2 cellular contexts compared by ENCODE assay signal in the genomic region with DNA sequence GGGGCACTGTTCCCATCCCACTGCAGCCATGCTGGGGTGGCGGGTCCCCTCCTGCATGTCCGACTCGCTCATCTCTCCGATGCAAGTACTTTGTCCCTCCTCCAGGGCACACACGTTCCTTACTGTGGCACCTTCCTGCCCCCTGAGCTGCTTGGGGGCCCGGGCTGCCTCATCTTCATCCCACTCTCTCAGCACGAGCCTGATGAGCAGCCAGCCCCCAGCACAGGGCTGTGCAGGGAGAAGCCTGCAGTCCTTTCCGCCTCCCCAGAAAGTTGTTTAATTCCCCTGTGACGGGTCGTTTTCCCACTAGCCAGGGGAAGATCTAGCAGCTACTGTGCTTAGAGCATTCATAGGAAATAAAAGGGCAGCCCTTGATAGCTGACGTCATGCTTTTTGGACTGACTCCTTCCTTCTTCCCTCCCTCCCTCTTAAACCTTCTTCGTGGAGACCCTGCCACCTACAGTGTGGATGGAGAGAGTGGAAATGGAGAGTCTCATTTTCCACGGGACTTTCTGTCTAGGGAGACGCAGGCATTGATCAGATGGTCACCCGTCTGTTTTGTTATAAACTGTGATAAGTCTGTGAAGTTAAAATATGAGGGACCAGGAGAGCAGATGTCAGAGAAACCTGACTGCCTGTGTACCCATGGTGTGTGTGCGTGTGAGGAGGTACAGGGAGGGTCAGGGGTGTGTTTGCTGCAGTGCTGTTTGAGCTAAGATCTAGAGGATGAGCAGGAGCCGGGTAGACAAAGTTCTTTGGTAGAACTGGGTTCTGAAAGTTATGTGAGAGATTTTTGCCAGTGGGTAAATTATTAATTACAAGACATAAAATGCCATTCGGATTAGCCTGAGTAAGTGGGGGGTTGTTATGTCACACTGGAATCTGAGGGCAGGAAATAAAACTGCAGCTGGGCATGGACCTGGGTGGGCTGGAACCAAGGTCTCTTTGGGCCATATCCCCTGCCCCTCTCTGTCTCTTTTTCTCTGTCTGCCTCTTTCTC.
TF ChIP-seq lines count a peak whose summit lies in the region.

No MANE protein-coding gene starts in this region.

TF ChIP-seq in HEK293, 187 proteins besides CTCF, POLR2A, EP300 and RAD21 (continued from another document):
- TF ChIP-seq, protein P1, sequence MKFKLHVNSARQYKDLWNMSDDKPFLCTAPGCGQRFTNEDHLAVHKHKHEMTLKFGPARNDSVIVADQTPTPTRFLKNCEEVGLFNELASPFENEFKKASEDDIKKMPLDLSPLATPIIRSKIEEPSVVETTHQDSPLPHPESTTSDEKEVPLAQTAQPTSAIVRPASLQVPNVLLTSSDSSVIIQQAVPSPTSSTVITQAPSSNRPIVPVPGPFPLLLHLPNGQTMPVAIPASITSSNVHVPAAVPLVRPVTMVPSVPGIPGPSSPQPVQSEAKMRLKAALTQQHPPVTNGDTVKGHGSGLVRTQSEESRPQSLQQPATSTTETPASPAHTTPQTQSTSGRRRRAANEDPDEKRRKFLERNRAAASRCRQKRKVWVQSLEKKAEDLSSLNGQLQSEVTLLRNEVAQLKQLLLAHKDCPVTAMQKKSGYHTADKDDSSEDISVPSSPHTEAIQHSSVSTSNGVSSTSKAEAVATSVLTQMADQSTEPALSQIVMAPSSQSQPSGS (tag by site-specific recombination; IDR thresholded peaks at IDR 0.05; ENCODE audit: low read depth) = peak; percentile 96
- TF ChIP-seq SALL2 (tag by site-specific recombination; IDR thresholded peaks at IDR 0.05; ENCODE audit: borderline replicate concordance) (no peak), REPIN1 (tag by site-specific recombination; IDR thresholded peaks at IDR 0.05; ENCODE audit: low read depth) (no peak), OVOL3 (tag by site-specific recombination; IDR thresholded peaks at IDR 0.05) (no peak), ZNF664 (tag by site-specific recombination; IDR thresholded peaks at IDR 0.05) (no peak), ZBTB17 (tag by site-specific recombination; IDR thresholded peaks at IDR 0.05) (peak; percentile 28; the same call in 1 of the 2 replicates), ZBTB20 (tag by site-specific recombination; IDR thresholded peaks at IDR 0.05) (no peak), ZNF629 (tag by site-specific recombination; IDR thresholded peaks at IDR 0.05) (peak; percentile 45; the same call in 1 of the 2 replicates), ZNF571 (tag by site-specific recombination; IDR thresholded peaks at IDR 0.05) (no peak), ZNF391 (tag by site-specific recombination; IDR thresholded peaks at IDR 0.05; ENCODE audit: borderline replicate concordance, low read depth) (no peak), KLF1 (tag by site-specific recombination; IDR thresholded peaks at IDR 0.05) (no peak), ZNF175 (tag by site-specific recombination; IDR thresholded peaks at IDR 0.05) (no peak), SCRT2 (tag by site-specific recombination; IDR thresholded peaks at IDR 0.05) (no peak), ZBTB48 (tag by site-specific recombination; IDR thresholded peaks at IDR 0.05) (0 out of 2 replicates have a peak, but pooled peaks have one; percentile 22)
- TF ChIP-seq, protein P2, sequence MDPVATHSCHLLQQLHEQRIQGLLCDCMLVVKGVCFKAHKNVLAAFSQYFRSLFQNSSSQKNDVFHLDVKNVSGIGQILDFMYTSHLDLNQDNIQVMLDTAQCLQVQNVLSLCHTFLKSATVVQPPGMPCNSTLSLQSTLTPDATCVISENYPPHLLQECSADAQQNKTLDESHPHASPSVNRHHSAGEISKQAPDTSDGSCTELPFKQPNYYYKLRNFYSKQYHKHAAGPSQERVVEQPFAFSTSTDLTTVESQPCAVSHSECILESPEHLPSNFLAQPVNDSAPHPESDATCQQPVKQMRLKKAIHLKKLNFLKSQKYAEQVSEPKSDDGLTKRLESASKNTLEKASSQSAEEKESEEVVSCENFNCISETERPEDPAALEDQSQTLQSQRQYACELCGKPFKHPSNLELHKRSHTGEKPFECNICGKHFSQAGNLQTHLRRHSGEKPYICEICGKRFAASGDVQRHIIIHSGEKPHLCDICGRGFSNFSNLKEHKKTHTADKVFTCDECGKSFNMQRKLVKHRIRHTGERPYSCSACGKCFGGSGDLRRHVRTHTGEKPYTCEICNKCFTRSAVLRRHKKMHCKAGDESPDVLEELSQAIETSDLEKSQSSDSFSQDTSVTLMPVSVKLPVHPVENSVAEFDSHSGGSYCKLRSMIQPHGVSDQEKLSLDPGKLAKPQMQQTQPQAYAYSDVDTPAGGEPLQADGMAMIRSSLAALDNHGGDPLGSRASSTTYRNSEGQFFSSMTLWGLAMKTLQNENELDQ (tag by site-specific recombination; IDR thresholded peaks at IDR 0.05; ENCODE audit: low read depth) = no peak
- TF ChIP-seq, protein P3, sequence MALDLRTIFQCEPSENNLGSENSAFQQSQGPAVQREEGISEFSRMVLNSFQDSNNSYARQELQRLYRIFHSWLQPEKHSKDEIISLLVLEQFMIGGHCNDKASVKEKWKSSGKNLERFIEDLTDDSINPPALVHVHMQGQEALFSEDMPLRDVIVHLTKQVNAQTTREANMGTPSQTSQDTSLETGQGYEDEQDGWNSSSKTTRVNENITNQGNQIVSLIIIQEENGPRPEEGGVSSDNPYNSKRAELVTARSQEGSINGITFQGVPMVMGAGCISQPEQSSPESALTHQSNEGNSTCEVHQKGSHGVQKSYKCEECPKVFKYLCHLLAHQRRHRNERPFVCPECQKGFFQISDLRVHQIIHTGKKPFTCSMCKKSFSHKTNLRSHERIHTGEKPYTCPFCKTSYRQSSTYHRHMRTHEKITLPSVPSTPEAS (tag by site-specific recombination; IDR thresholded peaks at IDR 0.05) = no peak
- TF ChIP-seq, protein P4, sequence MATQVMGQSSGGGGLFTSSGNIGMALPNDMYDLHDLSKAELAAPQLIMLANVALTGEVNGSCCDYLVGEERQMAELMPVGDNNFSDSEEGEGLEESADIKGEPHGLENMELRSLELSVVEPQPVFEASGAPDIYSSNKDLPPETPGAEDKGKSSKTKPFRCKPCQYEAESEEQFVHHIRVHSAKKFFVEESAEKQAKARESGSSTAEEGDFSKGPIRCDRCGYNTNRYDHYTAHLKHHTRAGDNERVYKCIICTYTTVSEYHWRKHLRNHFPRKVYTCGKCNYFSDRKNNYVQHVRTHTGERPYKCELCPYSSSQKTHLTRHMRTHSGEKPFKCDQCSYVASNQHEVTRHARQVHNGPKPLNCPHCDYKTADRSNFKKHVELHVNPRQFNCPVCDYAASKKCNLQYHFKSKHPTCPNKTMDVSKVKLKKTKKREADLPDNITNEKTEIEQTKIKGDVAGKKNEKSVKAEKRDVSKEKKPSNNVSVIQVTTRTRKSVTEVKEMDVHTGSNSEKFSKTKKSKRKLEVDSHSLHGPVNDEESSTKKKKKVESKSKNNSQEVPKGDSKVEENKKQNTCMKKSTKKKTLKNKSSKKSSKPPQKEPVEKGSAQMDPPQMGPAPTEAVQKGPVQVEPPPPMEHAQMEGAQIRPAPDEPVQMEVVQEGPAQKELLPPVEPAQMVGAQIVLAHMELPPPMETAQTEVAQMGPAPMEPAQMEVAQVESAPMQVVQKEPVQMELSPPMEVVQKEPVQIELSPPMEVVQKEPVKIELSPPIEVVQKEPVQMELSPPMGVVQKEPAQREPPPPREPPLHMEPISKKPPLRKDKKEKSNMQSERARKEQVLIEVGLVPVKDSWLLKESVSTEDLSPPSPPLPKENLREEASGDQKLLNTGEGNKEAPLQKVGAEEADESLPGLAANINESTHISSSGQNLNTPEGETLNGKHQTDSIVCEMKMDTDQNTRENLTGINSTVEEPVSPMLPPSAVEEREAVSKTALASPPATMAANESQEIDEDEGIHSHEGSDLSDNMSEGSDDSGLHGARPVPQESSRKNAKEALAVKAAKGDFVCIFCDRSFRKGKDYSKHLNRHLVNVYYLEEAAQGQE (tag by site-specific recombination; IDR thresholded peaks at IDR 0.05) = no peak
TF ChIP-seq in HEK293: peak in this region for 9.

TF ChIP-seq in K562, 482 proteins besides CTCF, POLR2A, EP300 and RAD21 (continued from another document):
- no peak for TF ChIP-seq ZNF263 (CRISPR knock-in tag; IDR thresholded peaks at IDR 0.05; ENCODE audit: borderline replicate concordance)
- no peak for TF ChIP-seq ZNF124 (CRISPR knock-in tag; IDR thresholded peaks at IDR 0.05)
- TF ChIP-seq JUN (IDR thresholded peaks at IDR 0.05; ENCODE audit: borderline replicate concordance, low read depth, low read length) = 0 out of 2 replicates have a peak, but pooled peaks have one; percentile 20
- TF ChIP-seq JUN (CRISPR knock-in tag; IDR thresholded peaks at IDR 0.05; ENCODE audit: borderline replicate concordance) = no peak
- TF ChIP-seq, protein P5, sequence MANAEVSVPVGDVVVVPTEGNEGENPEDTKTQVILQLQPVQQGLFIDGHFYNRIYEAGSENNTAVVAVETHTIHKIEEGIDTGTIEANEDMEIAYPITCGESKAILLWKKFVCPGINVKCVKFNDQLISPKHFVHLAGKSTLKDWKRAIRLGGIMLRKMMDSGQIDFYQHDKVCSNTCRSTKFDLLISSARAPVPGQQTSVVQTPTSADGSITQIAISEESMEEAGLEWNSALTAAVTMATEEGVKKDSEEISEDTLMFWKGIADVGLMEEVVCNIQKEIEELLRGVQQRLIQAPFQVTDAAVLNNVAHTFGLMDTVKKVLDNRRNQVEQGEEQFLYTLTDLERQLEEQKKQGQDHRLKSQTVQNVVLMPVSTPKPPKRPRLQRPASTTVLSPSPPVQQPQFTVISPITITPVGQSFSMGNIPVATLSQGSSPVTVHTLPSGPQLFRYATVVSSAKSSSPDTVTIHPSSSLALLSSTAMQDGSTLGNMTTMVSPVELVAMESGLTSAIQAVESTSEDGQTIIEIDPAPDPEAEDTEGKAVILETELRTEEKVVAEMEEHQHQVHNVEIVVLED (CRISPR knock-in tag; IDR thresholded peaks at IDR 0.05) = no peak
- no peak for TF ChIP-seq ZNF175 (CRISPR knock-in tag; IDR thresholded peaks at IDR 0.05; ENCODE audit: low read depth)
- TF ChIP-seq ZKSCAN1 (IDR thresholded peaks at IDR 0.05; ENCODE audit: low read depth, low read length) = no peak
